In genomic region chr2:119333833-119334232, GRCh38 we compare ENCODE assay signal across 31 cellular contexts. TPM values are rescaled to one million over a fixed set of nuclear protein-coding genes. Genes with fewer than 3 reads are reported as not detected.
"Had no signal": no experiment of that assay in that cellular context is flagged by ENCODE, and none has a peak within 500 bp of the region (broad histone marks: within the 10 kb centered on the region; RNA-seq: fewer than 3 reads in every experiment).

No MANE protein-coding gene starts in this region.

- H3K4me3 ChIP-seq: adrenal gland, ascending aorta, body of pancreas, breast epithelium, cardiac muscle cell had no signal

- H3K36me3 ChIP-seq: adrenal gland, brain microvascular endothelial cell, breast epithelium, cardiac muscle cell had no signal

- H3K9me3 ChIP-seq: adrenal gland, ascending aorta, body of pancreas, breast epithelium had no signal

- ATAC-seq: activated naive CD4-positive, alpha-beta T cell treated with anti-CD3 and anti-CD28 coated beads, Interleukin-2, amount 50 U/mL, for 72 hours; activated naive CD8-positive, alpha-beta T cell treated with anti-CD3 and anti-CD28 coated beads, Interleukin-2, amount 50 U/mL, for 24 hours; activated T-cell treated with anti-CD3 and anti-CD28 coated beads, Interleukin-2, amount 50 U/mL, for 4 hours; activated T-cell treated with anti-CD3 and anti-CD28 coated beads, Interleukin-2, amount 50 U/mL, for 72 hours; activated T-helper 17 cell treated with anti-CD3 and anti-CD28 coated beads, Interleukin-2, amount 50 U/mL, for 72 hours; body of pancreas had no signal

- H3K4me1 ChIP-seq: ascending aorta, body of pancreas, breast epithelium had no signal

- H3K27ac ChIP-seq: adrenal gland, ascending aorta, body of pancreas, brain microvascular endothelial cell, breast epithelium, cardiac muscle cell had no signal

- H3K27me3 ChIP-seq: adrenal gland, ascending aorta, body of pancreas, brain microvascular endothelial cell, breast epithelium, cardiac muscle cell had no signal

- DNase-seq: activated effector memory CD4-positive, alpha-beta T cell treated with anti-CD3 and anti-CD28 coated beads, Interleukin-2, amount 50 U/mL, for 16 hours; activated effector memory CD4-positive, alpha-beta T cell treated with Interleukin-2 at 50 U/mL for 16 hours; activated gamma-delta T cell; activated gamma-delta T cell treated with Interleukin-2 at 50 U/mL for 16 hours; activated naive CD4-positive, alpha-beta T cell; activated naive CD4-positive, alpha-beta T cell treated with anti-CD3 and anti-CD28 coated beads for 36 hours; activated naive CD4-positive, alpha-beta T cell treated with anti-CD3 and anti-CD28 coated beads, Interleukin-2, amount 10 ng/mL, durations not matched to agents 7 days and 5 days; activated naive CD4-positive, alpha-beta T cell treated with anti-CD3 and anti-CD28 coated beads, Interleukin-2, amount 50 U/mL, for 16 hours; activated naive CD4-positive, alpha-beta T cell treated with Interleukin-2 at 50 U/mL for 16 hours; activated naive CD8-positive, alpha-beta T cell treated with anti-CD3 and anti-CD28 coated beads for 36 hours; activated naive CD8-positive, alpha-beta T cell treated with anti-CD3 and anti-CD28 coated beads, Interleukin-2, amount 10 ng/mL, durations not matched to agents 7 days and 5 days; activated naive CD8-positive, alpha-beta T cell treated with anti-CD3 and anti-CD28 coated beads, Interleukin-2, amount 50 U/mL, for 24 hours; activated T-cell treated with anti-CD3 and anti-CD28 coated beads, Interleukin-2, amount 50 U/mL, for 24 hours; activated T-cell treated with anti-CD3 and anti-CD28 coated beads, Interleukin-2, amount 50 U/mL, for 4 hours; activated T-cell treated with anti-CD3 and anti-CD28 coated beads, Interleukin-2, amount 50 U/mL, for 48 hours; activated T-cell treated with anti-CD3 and anti-CD28 coated beads, Interleukin-2, amount 50 U/mL, for 72 hours; amniotic stem cell; amygdala; anterior cingulate cortex; aorta; body of pancreas; brain microvascular endothelial cell; caudate nucleus; central memory CD4-positive, alpha-beta T cell; cerebellar nuclear complex had no signal

RNA-seq across cellular contexts. Expression of gene C2orf76, which starts 32.8 kb away (rescaled TPM):
- total RNA-seq: ascending aorta had no signal
